ENCODE assay signal across 14 cellular contexts in the genomic region with DNA sequence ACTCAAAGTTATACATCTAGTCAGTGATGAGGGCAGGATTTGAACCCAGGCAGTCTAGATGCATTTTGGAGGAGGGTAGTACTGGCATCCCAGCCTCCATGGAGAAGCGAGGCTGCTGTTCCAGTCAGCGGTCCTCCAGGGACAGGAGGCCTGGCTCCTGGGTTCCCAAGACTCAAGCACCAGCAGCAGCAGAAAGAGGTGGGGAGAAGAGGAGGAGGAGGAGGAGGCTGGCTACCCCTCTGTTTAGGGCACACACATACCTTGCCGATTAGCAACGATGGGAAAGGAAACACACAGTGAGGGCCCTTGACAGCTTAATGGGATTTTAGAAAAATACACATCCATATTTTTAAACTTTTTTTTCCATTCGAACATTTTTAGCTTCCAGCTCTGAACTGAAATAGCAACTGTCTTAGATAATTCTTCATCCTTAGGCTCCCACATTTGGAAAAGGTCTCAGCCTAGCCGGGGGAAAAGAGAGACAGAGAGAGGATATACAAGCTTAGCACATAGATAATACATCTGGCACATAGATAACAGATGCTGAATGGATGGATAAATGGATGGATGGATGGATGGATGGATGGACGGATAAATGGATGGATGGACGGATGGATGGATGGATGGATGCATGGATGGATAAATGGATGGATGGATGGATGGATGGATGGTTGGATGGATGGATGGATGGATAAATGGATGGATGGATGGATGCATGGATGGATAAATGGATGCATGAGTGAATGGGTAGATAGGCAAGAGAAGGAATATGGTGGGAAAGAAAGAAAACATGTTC.
DNase-seq lines count a peak whose midpoint lies in the region; ATAC-seq and TF ChIP-seq lines count a peak whose summit lies in the region.
"Had no signal": no experiment of that assay in that cellular context is flagged by ENCODE, and none has a peak within 500 bp of the region (broad histone marks: within the 10 kb centered on the region; RNA-seq: fewer than 3 reads in every experiment).

No MANE protein-coding gene starts in this region.

- H3K4me1 Mint-ChIP-seq in neural crest cell = peaks cover 13% of the 10 kb centered on the region

- ATAC-seq in Right ventricle myocardium inferior = peak; percentile 23
- no peak for ATAC-seq in HG03045 (IDR thresholded peaks at IDR 0.05; ENCODE audit: unreplicated experiment)
- ATAC-seq in GM18873 (IDR thresholded peaks at IDR 0.05; ENCODE audit: low FRiP score, unreplicated experiment) = no peak
- ATAC-seq: HCT116 had no signal

- H3K9me3 ChIP-seq in right atrium auricular region (no peaks in the 10 kb centered on the region), HEK293 (ENCODE audit: control insufficient read depth, insufficient read depth, low read depth, low read length) (no peaks in the 10 kb centered on the region), uterus (no peaks in the 10 kb centered on the region)

- no peak overlapping the region for H3K4me3 ChIP-seq in right atrium auricular region
- H3K4me3 ChIP-seq in HEK293 (ENCODE audit: low read depth, low read length) = no peak overlapping the region
- no peak overlapping the region for H3K4me3 ChIP-seq in uterus
- H3K4me3 ChIP-seq: BLaER1 treated with 17β-estradiol and CSF1 and Interleukin-3, amounts not matched to agents 10 nM and 100 nM had no signal

- peak overlapping the region; percentile 48 for H3K27ac Mint-ChIP-seq in neural crest cell (ENCODE audit: unreplicated experiment)
- H3K27ac Mint-ChIP-seq: B cell had no signal

- no peaks in the 10 kb centered on the region for H3K27me3 Mint-ChIP-seq in neural crest cell (ENCODE audit: low read depth)
- H3K27me3 Mint-ChIP-seq: B cell; CD8-positive, alpha-beta memory T cell had no signal

- no peak for TF ChIP-seq POLR2A in uterus (IDR thresholded peaks at IDR 0.05)

- H3K4me1 ChIP-seq in right atrium auricular region (no peaks in the 10 kb centered on the region), HEK293 (ENCODE audit: control insufficient read depth, insufficient read depth, low read length) (no peaks in the 10 kb centered on the region), uterus (no peaks in the 10 kb centered on the region)

- POLR2A ChIA-PET in HEK293 (lab: Yijun Ruan, JAX) = no interaction called here

- intact Hi-C loops in Right ventricle myocardium inferior (cut with DNase I) = no loop called here
- intact Hi-C loops in uterus (cut with DNase I; ENCODE audit: low total_unique reads) = no loop called here

- TF ChIP-seq CTCF in right atrium auricular region (IDR thresholded peaks at IDR 0.05) (no peak), HEK293 (tag by site-specific recombination; IDR thresholded peaks at IDR 0.05) (no peak), neural crest cell (conservative IDR thresholded peaks at IDR 0.05) (no peak), uterus (IDR thresholded peaks at IDR 0.05) (no peak)

- no peaks in the 10 kb centered on the region for H3K36me3 Mint-ChIP-seq in neural crest cell (ENCODE audit: low read depth)

- CTCF ChIA-PET in HEK293 (lab: Yijun Ruan, JAX) = interaction anchor here (1.0 kb wide), 1 partner anchor 111 kb away, joined by 3 read pairs; no protein-coding TSS in a partner anchor

- no peak overlapping the region for H3K4me3 Mint-ChIP-seq in neural crest cell
- H3K4me3 Mint-ChIP-seq: B cell had no signal

- H3K36me3 ChIP-seq in right atrium auricular region = no peaks in the 10 kb centered on the region
- H3K36me3 ChIP-seq in HEK293 (ENCODE audit: control insufficient read depth in 2 of 2, insufficient read depth in 1 of 2, low read length in 2 of 2) = no peaks in the 10 kb centered on the region
- no peaks in the 10 kb centered on the region for H3K36me3 ChIP-seq in uterus
- H3K36me3 ChIP-seq: BLaER1 treated with 17β-estradiol and CSF1 and Interleukin-3, amounts not matched to agents 10 nM and 100 nM had no signal

- H3K27me3 ChIP-seq in right atrium auricular region = no peaks in the 10 kb centered on the region
- no peaks in the 10 kb centered on the region for H3K27me3 ChIP-seq in uterus
- H3K27me3 ChIP-seq: BLaER1 treated with 17β-estradiol and CSF1 and Interleukin-3, amounts not matched to agents 10 nM and 100 nM had no signal

- no peak overlapping the region for H3K27ac ChIP-seq in right atrium auricular region
- no peak overlapping the region for H3K27ac ChIP-seq in HEK293 (ENCODE audit: extremely low read depth, low read depth, low read length)
- H3K27ac ChIP-seq in uterus = peak overlapping the region; percentile 25 to 57
- H3K27ac ChIP-seq: BLaER1 treated with 17β-estradiol and CSF1 and Interleukin-3, amounts not matched to agents 10 nM and 100 nM had no signal

- DNase-seq in Right ventricle myocardium inferior (ENCODE audit: missing footprints) (no peak), right atrium auricular region (ENCODE audit: low spot score) (no peak), neural crest cell (ENCODE audit: low read depth, low spot score) (no peak), uterus (peak in 1 of 2 donors; percentile 29)
- DNase-seq: CD8-positive, alpha-beta memory T cell; COR-L47; GOT3; H7 had no signal

- H3K9me3 Mint-ChIP-seq in neural crest cell = peaks cover 3% of the 10 kb centered on the region

TF ChIP-seq in HEK293, 187 proteins besides CTCF, POLR2A, EP300 and RAD21:
- TF ChIP-seq, protein P1, sequence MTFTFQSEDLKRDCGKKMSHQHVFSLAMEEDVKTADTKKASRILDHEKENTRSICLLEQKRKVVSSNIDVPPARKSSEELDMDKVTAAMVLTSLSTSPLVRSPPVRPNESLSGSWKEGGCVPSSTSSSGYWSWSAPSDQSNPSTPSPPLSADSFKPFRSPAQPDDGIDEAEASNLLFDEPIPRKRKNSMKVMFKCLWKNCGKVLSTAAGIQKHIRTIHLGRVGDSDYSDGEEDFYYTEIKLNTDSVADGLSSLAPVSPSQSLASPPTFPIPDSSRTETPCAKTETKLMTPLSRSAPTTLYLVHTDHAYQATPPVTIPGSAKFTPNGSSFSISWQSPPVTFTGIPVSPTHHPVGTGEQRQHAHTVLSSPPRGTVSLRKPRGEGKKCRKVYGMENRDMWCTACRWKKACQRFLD (tag by site-specific recombination; IDR thresholded peaks at IDR 0.05) = no peak
- TF ChIP-seq, protein P2, sequence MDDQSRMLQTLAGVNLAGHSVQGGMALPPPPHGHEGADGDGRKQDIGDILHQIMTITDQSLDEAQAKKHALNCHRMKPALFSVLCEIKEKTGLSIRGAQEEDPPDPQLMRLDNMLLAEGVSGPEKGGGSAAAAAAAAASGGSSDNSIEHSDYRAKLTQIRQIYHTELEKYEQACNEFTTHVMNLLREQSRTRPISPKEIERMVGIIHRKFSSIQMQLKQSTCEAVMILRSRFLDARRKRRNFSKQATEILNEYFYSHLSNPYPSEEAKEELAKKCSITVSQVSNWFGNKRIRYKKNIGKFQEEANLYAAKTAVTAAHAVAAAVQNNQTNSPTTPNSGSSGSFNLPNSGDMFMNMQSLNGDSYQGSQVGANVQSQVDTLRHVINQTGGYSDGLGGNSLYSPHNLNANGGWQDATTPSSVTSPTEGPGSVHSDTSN (CRISPR knock-in tag; IDR thresholded peaks at IDR 0.05) = no peak
- TF ChIP-seq ZNF624 (tag by site-specific recombination; IDR thresholded peaks at IDR 0.05) = no peak
- TF ChIP-seq ZNF366 (tag by site-specific recombination; conservative IDR thresholded peaks at IDR 0.05) = peak; percentile 80
- TF ChIP-seq ZNF670 (tag by site-specific recombination; IDR thresholded peaks at IDR 0.05; ENCODE audit: low read depth) = no peak
- TF ChIP-seq, protein P3, sequence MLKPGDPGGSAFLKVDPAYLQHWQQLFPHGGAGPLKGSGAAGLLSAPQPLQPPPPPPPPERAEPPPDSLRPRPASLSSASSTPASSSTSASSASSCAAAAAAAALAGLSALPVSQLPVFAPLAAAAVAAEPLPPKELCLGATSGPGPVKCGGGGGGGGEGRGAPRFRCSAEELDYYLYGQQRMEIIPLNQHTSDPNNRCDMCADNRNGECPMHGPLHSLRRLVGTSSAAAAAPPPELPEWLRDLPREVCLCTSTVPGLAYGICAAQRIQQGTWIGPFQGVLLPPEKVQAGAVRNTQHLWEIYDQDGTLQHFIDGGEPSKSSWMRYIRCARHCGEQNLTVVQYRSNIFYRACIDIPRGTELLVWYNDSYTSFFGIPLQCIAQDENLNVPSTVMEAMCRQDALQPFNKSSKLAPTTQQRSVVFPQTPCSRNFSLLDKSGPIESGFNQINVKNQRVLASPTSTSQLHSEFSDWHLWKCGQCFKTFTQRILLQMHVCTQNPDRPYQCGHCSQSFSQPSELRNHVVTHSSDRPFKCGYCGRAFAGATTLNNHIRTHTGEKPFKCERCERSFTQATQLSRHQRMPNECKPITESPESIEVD (tag by site-specific recombination; IDR thresholded peaks at IDR 0.05) = no peak
- TF ChIP-seq KLF7 (tag by site-specific recombination; IDR thresholded peaks at IDR 0.05; ENCODE audit: borderline replicate concordance) = no peak
- peak; percentile 73 for TF ChIP-seq ZBTB17 (tag by site-specific recombination; IDR thresholded peaks at IDR 0.05)
- TF ChIP-seq ZNF266 (tag by site-specific recombination; IDR thresholded peaks at IDR 0.05; ENCODE audit: low read depth) = no peak
TF ChIP-seq in HEK293: peak in this region for 2.

Comparison
In these comparisons a context has a peak if more than half of its experiments do, and no peak if none do; other contexts are left out.
1. H3K27ac ChIP-seq: peak in uterus (2 of 2); none in right atrium auricular region (0 of 2) and HEK293 (single experiment).